ENCODE assay signal across 18 cellular contexts in the genomic region with DNA sequence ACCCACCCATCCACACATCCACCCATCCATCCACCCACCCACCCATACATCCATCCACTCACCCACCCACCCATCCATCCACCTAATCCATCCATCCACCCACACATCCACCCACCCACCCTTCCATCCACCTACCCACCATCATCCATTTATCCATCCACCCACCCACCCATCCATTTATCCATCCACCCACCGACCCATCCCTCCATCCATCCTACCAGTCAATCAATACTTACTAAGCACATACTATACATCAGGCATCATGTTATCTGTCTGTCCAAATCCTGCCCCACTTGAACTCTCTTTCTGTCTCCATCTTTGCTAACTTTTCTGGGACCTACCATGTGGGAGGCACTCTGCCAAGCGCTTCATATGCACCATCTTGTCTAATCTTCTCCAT. TPM values are rescaled to one million over a fixed set of nuclear protein-coding genes. Genes with fewer than 3 reads are reported as not detected.
DNase-seq lines count a peak whose midpoint lies in the region; ATAC-seq and TF ChIP-seq lines count a peak whose summit lies in the region.
"Had no signal": no experiment of that assay in that cellular context is flagged by ENCODE, and none has a peak within 500 bp of the region (broad histone marks: within the 10 kb centered on the region; RNA-seq: fewer than 3 reads in every experiment).

No MANE protein-coding gene starts in this region.

- BruUV-seq in PC-9 (replicated peaks; lab: Mats Ljungman, UMichigan): no TSS peak

- no peak for TF ChIP-seq POLR2A in sigmoid colon (IDR thresholded peaks at IDR 0.05)
- no peak for TF ChIP-seq POLR2A in ovary (IDR thresholded peaks at IDR 0.05)

- H2AFZ ChIP-seq in PC-9: no peak overlapping the region

- no peak for ATAC-seq in natural killer cell treated with Interleukin-12 subunit alpha and Interleukin-12 subunit beta and Interleukin-15 and Interleukin-18, amount 100 ng/mL, for 72 hours
- no peak for ATAC-seq in natural killer cell
- ATAC-seq: CD8-positive, alpha-beta T cell had no signal

- no peaks in the 10 kb centered on the region for H3K9me2 ChIP-seq in PC-9 (ENCODE audit: insufficient read depth)

- no peaks in the 10 kb centered on the region for H3K79me2 ChIP-seq in PC-9 (ENCODE audit: low read depth)

- no peaks in the 10 kb centered on the region for H3K4me1 Mint-ChIP-seq in natural killer cell treated with Interleukin-12 subunit alpha and Interleukin-12 subunit beta and Interleukin-15 and Interleukin-18, amount 100 ng/mL, for 72 hours (ENCODE audit: low read depth in 2 of 2)
- H3K4me1 Mint-ChIP-seq in natural killer cell: no peaks in the 10 kb centered on the region
- H3K4me1 Mint-ChIP-seq: B cell had no signal

- H3K36me3 Mint-ChIP-seq in natural killer cell treated with Interleukin-12 subunit alpha and Interleukin-12 subunit beta and Interleukin-15 and Interleukin-18, amount 100 ng/mL, for 72 hours: no peaks in the 10 kb centered on the region
- H3K36me3 Mint-ChIP-seq in natural killer cell: no peaks in the 10 kb centered on the region
- H3K36me3 Mint-ChIP-seq: CD8-positive, alpha-beta T cell had no signal

- 95 to 96% methylated on average over 2 of the region's 2 CpGs for WGBS in sigmoid colon, 2 donors
- WGBS in ovary, 3 donors: 94 to 98% (median 95%) methylated on average over 2 of the region's 2 CpGs

- H3K4me1 ChIP-seq in HEK293 (ENCODE audit: control insufficient read depth, insufficient read depth, low read length) (no peaks in the 10 kb centered on the region), sigmoid colon (no peaks in the 10 kb centered on the region), ovary (ENCODE audit: insufficient read depth) (no peaks in the 10 kb centered on the region), PC-9 (replicated peaks; ENCODE audit: insufficient read depth) (no peaks in the 10 kb centered on the region)
- H3K4me1 ChIP-seq: A549, Caco-2 had no signal

- H3K9me3 Mint-ChIP-seq in natural killer cell treated with Interleukin-12 subunit alpha and Interleukin-12 subunit beta and Interleukin-15 and Interleukin-18, amount 100 ng/mL, for 72 hours: peaks cover 4% of the 10 kb centered on the region
- no peaks in the 10 kb centered on the region for H3K9me3 Mint-ChIP-seq in natural killer cell

- no peaks in the 10 kb centered on the region for H3K9me3 ChIP-seq in HEK293 (ENCODE audit: control insufficient read depth, insufficient read depth, low read depth, low read length)
- H3K9me3 ChIP-seq in sigmoid colon: peaks cover 0 to 10% (median 7%) of the 10 kb centered on the region in 4 donors
- peaks cover 0 to 5% of the 10 kb centered on the region in 2 donors for H3K9me3 ChIP-seq in ovary
- no peaks in the 10 kb centered on the region for H3K9me3 ChIP-seq in PC-9 (ENCODE audit: insufficient read depth, low read depth)

- TF ChIP-seq CTCF in natural killer cell (IDR thresholded peaks at IDR 0.05): no peak
- no peak for TF ChIP-seq CTCF in HEK293 (tag by site-specific recombination; IDR thresholded peaks at IDR 0.05)
- no peak for TF ChIP-seq CTCF in sigmoid colon (IDR thresholded peaks at IDR 0.05)
- TF ChIP-seq CTCF in ovary (IDR thresholded peaks at IDR 0.05): no peak
- no peak for TF ChIP-seq CTCF in PC-9 (conservative IDR thresholded peaks at IDR 0.05)

- intact Hi-C loops in natural killer cell (cut with micrococcal nuclease): no loop called here
- intact Hi-C loops in sigmoid colon (cut with DNase I): no loop called here
- intact Hi-C loops in ovary (cut with DNase I): no loop called here
- intact Hi-C loops in PC-9 (cut with micrococcal nuclease; ENCODE audit: unreplicated experiment): no loop called here

- peaks cover 3% of the 10 kb centered on the region; the same call in 1 of the 2 replicates for H4K20me1 ChIP-seq in PC-9 (ENCODE audit: insufficient read depth)

- H3K36me3 ChIP-seq in HEK293 (ENCODE audit: control insufficient read depth in 2 of 2, insufficient read depth in 1 of 2, low read length in 2 of 2) (no peaks in the 10 kb centered on the region), sigmoid colon (no peaks in the 10 kb centered on the region), ovary (no peaks in the 10 kb centered on the region), PC-9 (ENCODE audit: low read depth) (no peaks in the 10 kb centered on the region)

- POLR2A ChIA-PET in HEK293 (lab: Yijun Ruan, JAX): no interaction called here
- POLR2A ChIA-PET in PC-9 (lab: Charles Lee; ENCODE audit: unreplicated experiment): no interaction called here

- no peak overlapping the region for H3K4me3 ChIP-seq in HEK293 (ENCODE audit: low read depth, low read length)
- no peak overlapping the region for H3K4me3 ChIP-seq in sigmoid colon
- H3K4me3 ChIP-seq in ovary: no peak overlapping the region
- no peak overlapping the region for H3K4me3 ChIP-seq in PC-9
- H3K4me3 ChIP-seq: A549 had no signal

- H3K4me2 ChIP-seq in PC-9: no peak overlapping the region
- H3K4me2 ChIP-seq: A549 had no signal

- no peak overlapping the region for H3K27ac Mint-ChIP-seq in natural killer cell treated with Interleukin-12 subunit alpha and Interleukin-12 subunit beta and Interleukin-15 and Interleukin-18, amount 100 ng/mL, for 72 hours
- no peak overlapping the region for H3K27ac Mint-ChIP-seq in natural killer cell
- H3K27ac Mint-ChIP-seq: B cell; CD4-positive, alpha-beta T cell; CD8-positive, alpha-beta T cell had no signal

- H3K27ac ChIP-seq in HEK293 (ENCODE audit: extremely low read depth, low read depth, low read length): no peak overlapping the region
- no peak overlapping the region for H3K27ac ChIP-seq in sigmoid colon
- no peak overlapping the region for H3K27ac ChIP-seq in ovary
- no peak overlapping the region for H3K27ac ChIP-seq in PC-9
- H3K27ac ChIP-seq: 22Rv1, A549, C4-2B had no signal

- no peaks in the 10 kb centered on the region for H3F3A ChIP-seq in PC-9 (ENCODE audit: insufficient read depth, low read depth)

- no peak for TF ChIP-seq EP300 in sigmoid colon (IDR thresholded peaks at IDR 0.05)
- TF ChIP-seq EP300 in ovary (IDR thresholded peaks at IDR 0.05): no peak

- H3K27me3 ChIP-seq in sigmoid colon (peaks cover 0 to 32% (median 6%) of the 10 kb centered on the region in 3 donors), ovary (no peaks in the 10 kb centered on the region), PC-9 (ENCODE audit: insufficient read depth, low read depth) (peaks cover 88% of the 10 kb centered on the region)

- CTCF ChIA-PET in HEK293 (lab: Yijun Ruan, JAX) (no interaction called here), PC-9 (lab: Charles Lee) (no interaction called here)

- peaks cover 0 to 2% of the 10 kb centered on the region in 2 donors for H3K27me3 Mint-ChIP-seq in natural killer cell treated with Interleukin-12 subunit alpha and Interleukin-12 subunit beta and Interleukin-15 and Interleukin-18, amount 100 ng/mL, for 72 hours
- no peaks in the 10 kb centered on the region for H3K27me3 Mint-ChIP-seq in natural killer cell (ENCODE audit: low read depth in 2 of 2)

- no peak overlapping the region for H3K4me3 Mint-ChIP-seq in natural killer cell treated with Interleukin-12 subunit alpha and Interleukin-12 subunit beta and Interleukin-15 and Interleukin-18, amount 100 ng/mL, for 72 hours
- no peak overlapping the region for H3K4me3 Mint-ChIP-seq in natural killer cell
- H3K4me3 Mint-ChIP-seq: B cell; CD4-positive, alpha-beta T cell; CD8-positive, alpha-beta T cell had no signal

- DNase-seq in natural killer cell treated with Interleukin-12 subunit alpha and Interleukin-12 subunit beta and Interleukin-15 and Interleukin-18, amount 100 ng/mL, for 72 hours (ENCODE audit: low spot score): peak; percentile 10
- DNase-seq in natural killer cell: no peak
- DNase-seq in sigmoid colon: peak; percentile 14
- no peak for DNase-seq in ovary
- DNase-seq in PC-9: no peak
- DNase-seq: AML-193; Caco-2; Calu3; CD4-positive, alpha-beta T cell; CD8-positive, alpha-beta T cell; DMS79 treated with DMSO at 0.1 percent for 48 hours; GF-D8 had no signal

TF ChIP-seq in HEK293, 187 proteins besides CTCF, POLR2A, EP300 and RAD21:
- TF ChIP-seq ZFHX2 (tag by site-specific recombination; conservative IDR thresholded peaks at IDR 0.05) (peak; percentile 65), EGR2 (tag by site-specific recombination; IDR thresholded peaks at IDR 0.05; ENCODE audit: low read depth) (peak; percentile 80)
- TF ChIP-seq, protein P1, sequence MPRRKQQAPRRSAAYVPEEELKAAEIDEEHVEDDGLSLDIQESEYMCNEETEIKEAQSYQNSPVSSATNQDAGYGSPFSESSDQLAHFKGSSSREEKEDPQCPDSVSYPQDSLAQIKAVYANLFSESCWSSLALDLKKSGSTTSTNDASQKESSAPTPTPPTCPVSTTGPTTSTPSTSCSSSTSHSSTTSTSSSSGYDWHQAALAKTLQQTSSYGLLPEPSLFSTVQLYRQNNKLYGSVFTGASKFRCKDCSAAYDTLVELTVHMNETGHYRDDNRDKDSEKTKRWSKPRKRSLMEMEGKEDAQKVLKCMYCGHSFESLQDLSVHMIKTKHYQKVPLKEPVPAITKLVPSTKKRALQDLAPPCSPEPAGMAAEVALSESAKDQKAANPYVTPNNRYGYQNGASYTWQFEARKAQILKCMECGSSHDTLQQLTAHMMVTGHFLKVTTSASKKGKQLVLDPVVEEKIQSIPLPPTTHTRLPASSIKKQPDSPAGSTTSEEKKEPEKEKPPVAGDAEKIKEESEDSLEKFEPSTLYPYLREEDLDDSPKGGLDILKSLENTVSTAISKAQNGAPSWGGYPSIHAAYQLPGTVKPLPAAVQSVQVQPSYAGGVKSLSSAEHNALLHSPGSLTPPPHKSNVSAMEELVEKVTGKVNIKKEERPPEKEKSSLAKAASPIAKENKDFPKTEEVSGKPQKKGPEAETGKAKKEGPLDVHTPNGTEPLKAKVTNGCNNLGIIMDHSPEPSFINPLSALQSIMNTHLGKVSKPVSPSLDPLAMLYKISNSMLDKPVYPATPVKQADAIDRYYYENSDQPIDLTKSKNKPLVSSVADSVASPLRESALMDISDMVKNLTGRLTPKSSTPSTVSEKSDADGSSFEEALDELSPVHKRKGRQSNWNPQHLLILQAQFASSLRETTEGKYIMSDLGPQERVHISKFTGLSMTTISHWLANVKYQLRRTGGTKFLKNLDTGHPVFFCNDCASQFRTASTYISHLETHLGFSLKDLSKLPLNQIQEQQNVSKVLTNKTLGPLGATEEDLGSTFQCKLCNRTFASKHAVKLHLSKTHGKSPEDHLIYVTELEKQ (tag by site-specific recombination; IDR thresholded peaks at IDR 0.05; ENCODE audit: borderline replicate concordance): no peak

RNA-seq across cellular contexts. Expression of gene GALNT9, which starts 15.4 kb away (rescaled TPM):
- not detected for total RNA-seq in natural killer cell treated with Interleukin-12 subunit alpha and Interleukin-12 subunit beta and Interleukin-15 and Interleukin-18, amount 100 ng/mL, for 72 hours
- total RNA-seq in natural killer cell (not detected), sigmoid colon (1 to 10 TPM in 3 of 4 donors, under 1 TPM in 1; 0.28 to 5.0 (median 3.2) TPM), ovary (10 to 100 TPM in 1 of 7 donors, 1 to 10 TPM in 3, under 1 TPM in 3; 0.12 to 21.9 (median 1.8) TPM), PC-9 (2021) (11.2 and 16.1 TPM in 2 replicates)
- polyA plus RNA-seq in sigmoid colon (under 1 TPM in 1 of 3 donors, not detected in 2; 0.45 TPM), ovary (under 1 TPM in 1 of 2 donors, not detected in 1; 0.57 TPM)
- total RNA-seq: CD4-positive, alpha-beta T cell; CD8-positive, alpha-beta T cell had no signal
- polyA plus RNA-seq: BJ had no signal

Comparison
In these comparisons a context has a peak if more than half of its experiments do, and no peak if none do; other contexts are left out.
1. DNase-seq: peak in natural killer cell treated with Interleukin-12 subunit alpha and Interleukin-12 subunit beta and Interleukin-15 and Interleukin-18, amount 100 ng/mL, for 72 hours (single experiment) and sigmoid colon (single experiment); none in natural killer cell (single experiment), ovary (0 of 5) and PC-9 (0 of 2).